ENCODE assay signal across 14 cellular contexts in genomic region chr18:23934863-23935262, GRCh38.
DNase-seq lines count a peak whose midpoint lies in the region; TF ChIP-seq lines count a peak whose summit lies in the region.
"Had no signal": no experiment of that assay in that cellular context is flagged by ENCODE, and none has a peak within 500 bp of the region (broad histone marks: within the 10 kb centered on the region; RNA-seq: fewer than 3 reads in every experiment).

No MANE protein-coding gene starts in this region.

- H3K79me2 ChIP-seq in OCI-LY7 (ENCODE audit: insufficient read depth, low read depth, low read length): no peaks in the 10 kb centered on the region

- H3K27ac ChIP-seq in OCI-LY7 (ENCODE audit: low read depth, low read length, poor library complexity, severe bottlenecking) (no peak overlapping the region), endodermal cell (ENCODE audit: low read depth, low read length) (no peak overlapping the region)
- H3K27ac ChIP-seq: 22Rv1, BLaER1, HL-60 had no signal

- peak overlapping the region; percentile 24; the same call in 1 of the 2 replicates for H3K4me3 ChIP-seq in BE2C (ENCODE audit: low read depth, low read length)
- no peak overlapping the region for H3K4me3 ChIP-seq in OCI-LY7 (ENCODE audit: low read depth, low read length, poor library complexity, severe bottlenecking)
- no peak overlapping the region for H3K4me3 ChIP-seq in endodermal cell (ENCODE audit: low read length)
- H3K4me3 ChIP-seq: BLaER1, GM23338 had no signal

- H3K9ac ChIP-seq in endodermal cell (ENCODE audit: extremely low read depth, low read length, poor library complexity, severe bottlenecking): no peak overlapping the region
- H3K9ac ChIP-seq: BLaER1 had no signal

- no peaks in the 10 kb centered on the region for H3K9me2 ChIP-seq in OCI-LY7 (ENCODE audit: insufficient read depth, low read length)

- DNase-seq in activated CD4-positive, alpha-beta T cell treated with anti-CD3 and anti-CD28 coated beads, Interleukin-2, amount 10 ng/mL, durations not matched to agents 7 days and 5 days: no peak
- no peak for DNase-seq in activated CD4-positive, alpha-beta T cell treated with anti-CD3 and anti-CD28 coated beads for 4 hours
- no peak for DNase-seq in BE2C
- DNase-seq in OCI-LY7 (ENCODE audit: low spot score): no peak
- peak; percentile 1 for DNase-seq in endodermal cell
- DNase-seq in MV-4-11 (lab: John Stamatoyannopoulos, UW): no peak
- DNase-seq in T-helper 2 cell: no peak
- DNase-seq: DND-41, GDM1, H7 had no signal

- H3K27me3 Mint-ChIP-seq in activated CD4-positive, alpha-beta T cell treated with anti-CD3 and anti-CD28 coated beads, Interleukin-2, amount 10 ng/mL, durations not matched to agents 7 days and 5 days: no peaks in the 10 kb centered on the region
- H3K27me3 Mint-ChIP-seq in endodermal cell (ENCODE audit: insufficient read depth): no peaks in the 10 kb centered on the region

- intact Hi-C loops in OCI-LY7 (cut with micrococcal nuclease; ENCODE audit: unreplicated experiment): loop anchor here (2.0 kb wide), 1 partner anchor 74 kb away; no protein-coding TSS in a partner anchor

- no peak overlapping the region for H3K4me3 Mint-ChIP-seq in activated CD4-positive, alpha-beta T cell treated with anti-CD3 and anti-CD28 coated beads, Interleukin-2, amount 10 ng/mL, durations not matched to agents 7 days and 5 days
- H3K4me3 Mint-ChIP-seq in endodermal cell: no peak overlapping the region
- H3K4me3 Mint-ChIP-seq: GM23338 had no signal

- CTCF ChIA-PET in activated CD4-positive, alpha-beta T cell treated with anti-CD3 and anti-CD28 coated beads, Interleukin-2, amount 10 ng/mL, durations not matched to agents 7 days and 5 days (lab: Charles Lee): interaction anchor here (0.9 to 1.0 kb wide), 2 partner anchors 16 to 47 kb away, joined by 3 read pairs; no protein-coding TSS in a partner anchor
- CTCF ChIA-PET in OCI-LY7 (lab: Charles Lee; ENCODE audit: unreplicated experiment): no interaction called here

- H3K27ac Mint-ChIP-seq in activated CD4-positive, alpha-beta T cell treated with anti-CD3 and anti-CD28 coated beads, Interleukin-2, amount 10 ng/mL, durations not matched to agents 7 days and 5 days: peak overlapping the region; percentile 67
- H3K27ac Mint-ChIP-seq in endodermal cell: no peak overlapping the region
- H3K27ac Mint-ChIP-seq: GM23338 had no signal

- H3K9me3 ChIP-seq in BE2C (no peaks in the 10 kb centered on the region), OCI-LY7 (ENCODE audit: low read length) (no peaks in the 10 kb centered on the region), endodermal cell (ENCODE audit: control insufficient read depth, low read length) (no peaks in the 10 kb centered on the region)
- H3K9me3 ChIP-seq: BLaER1 had no signal

- peak overlapping the region; percentile 7; the same call in 1 of the 2 replicates for H2AFZ ChIP-seq in OCI-LY7 (ENCODE audit: low read length)

- H3K4me2 ChIP-seq in OCI-LY7 (ENCODE audit: low read length): 0 out of 2 replicates have a peak overlapping the region, but pooled peaks have one; percentile 14
- H3K4me2 ChIP-seq: BLaER1, GM23338 had no signal

- H3K27me3 ChIP-seq in BE2C (no peaks in the 10 kb centered on the region), endodermal cell (ENCODE audit: control insufficient read depth, insufficient read depth, low read length, poor library complexity, severe bottlenecking) (no peaks in the 10 kb centered on the region)
- H3K27me3 ChIP-seq: BLaER1 had no signal

- no peaks in the 10 kb centered on the region for H3K9me3 Mint-ChIP-seq in activated CD4-positive, alpha-beta T cell treated with anti-CD3 and anti-CD28 coated beads, Interleukin-2, amount 10 ng/mL, durations not matched to agents 7 days and 5 days
- H3K9me3 Mint-ChIP-seq in endodermal cell: no peaks in the 10 kb centered on the region
- H3K9me3 Mint-ChIP-seq: GM23338 had no signal

- POLR2A ChIA-PET in activated CD4-positive, alpha-beta T cell treated with anti-CD3 and anti-CD28 coated beads, Interleukin-2, amount 10 ng/mL, durations not matched to agents 7 days and 5 days (lab: Charles Lee): no interaction called here
- POLR2A ChIA-PET in OCI-LY7 (lab: Charles Lee): interaction anchor here (0.5 to 1.4 kb wide), 5 partner anchors 11 to 370 kb away, joined by 3 to 7 read pairs (median 4); no protein-coding TSS in a partner anchor

- peaks cover 8% of the 10 kb centered on the region; the same call in 1 of the 2 replicates for H3K4me1 ChIP-seq in BE2C
- H3K4me1 ChIP-seq in OCI-LY7 (ENCODE audit: insufficient read depth, low read length, poor library complexity, severe bottlenecking): peaks cover 37% of the 10 kb centered on the region
- H3K4me1 ChIP-seq in endodermal cell (ENCODE audit: control insufficient read depth, insufficient read depth, low read length): peaks cover 12% of the 10 kb centered on the region
- H3K4me1 ChIP-seq: BLaER1 had no signal

- H4K20me1 ChIP-seq in OCI-LY7 (ENCODE audit: insufficient read depth, low read length): no peaks in the 10 kb centered on the region
- H4K20me1 ChIP-seq: BLaER1 had no signal

- peaks cover 76% of the 10 kb centered on the region for H3K4me1 Mint-ChIP-seq in activated CD4-positive, alpha-beta T cell treated with anti-CD3 and anti-CD28 coated beads, Interleukin-2, amount 10 ng/mL, durations not matched to agents 7 days and 5 days
- H3K4me1 Mint-ChIP-seq in endodermal cell: peaks cover 16% of the 10 kb centered on the region
- H3K4me1 Mint-ChIP-seq: GM23338 had no signal

- no TSS peak for BruUV-seq in OCI-LY7 (replicated peaks; lab: Mats Ljungman, UMichigan)

- peaks cover 8% of the 10 kb centered on the region for H3K36me3 Mint-ChIP-seq in activated CD4-positive, alpha-beta T cell treated with anti-CD3 and anti-CD28 coated beads, Interleukin-2, amount 10 ng/mL, durations not matched to agents 7 days and 5 days (ENCODE audit: low read depth)
- no peaks in the 10 kb centered on the region for H3K36me3 Mint-ChIP-seq in endodermal cell (ENCODE audit: low read depth)

- H3K36me3 ChIP-seq in BE2C (no peaks in the 10 kb centered on the region), OCI-LY7 (ENCODE audit: insufficient read depth, low read length) (no peaks in the 10 kb centered on the region), endodermal cell (ENCODE audit: control insufficient read depth, insufficient read depth, low read length) (no peaks in the 10 kb centered on the region)
- H3K36me3 ChIP-seq: BLaER1 had no signal

- TF ChIP-seq CTCF in BE2C (IDR thresholded peaks at IDR 0.05; ENCODE audit: low read depth, low read length) (no peak), OCI-LY7 (conservative IDR thresholded peaks at IDR 0.05; ENCODE audit: low read length) (no peak), endodermal cell (conservative IDR thresholded peaks at IDR 0.05) (no peak)
